8 cellular contexts compared by ENCODE assay signal in genomic region chr19:55062735-55063491, GRCh38. TPM values are rescaled to one million over a fixed set of nuclear protein-coding genes. Genes with fewer than 3 reads are reported as not detected.
DNase-seq lines count a peak whose midpoint lies in the region; ATAC-seq and TF ChIP-seq lines count a peak whose summit lies in the region.

Gene RDH13, minus strand, starts transcription at chr19:55063148. Its CDS starts 116 bp downstream, at chr19:55063032.

- peak within 1 kb of the TSS; percentile 88 for H3K4me2 ChIP-seq in PC-3 (ENCODE audit: low read length)

- POLR2A ChIA-PET in PC-3 (lab: Charles Lee; ENCODE audit: unreplicated experiment): interaction anchor here (0.6 to 0.8 kb wide), 3 partner anchors 11 to 276 kb away, joined by 4 to 6 read pairs (median 5); no protein-coding TSS in a partner anchor

- ATAC-seq in GM21529 (IDR thresholded peaks at IDR 0.05; ENCODE audit: unreplicated experiment) (peak; percentile 94), PC-3 (peak; percentile 100)

- H3K9ac ChIP-seq in PC-3 (ENCODE audit: low read length): peak within 1 kb of the TSS; percentile 91

- peak; percentile 99 for DNase-seq in D341Med (ENCODE audit: low spot score)
- DNase-seq in Jurkat, Clone E6-1 (ENCODE audit: low read depth, low spot score): peak; percentile 84
- DNase-seq in PC-3: peak; percentile 99
- peak; percentile 99 for DNase-seq in activated T-cell treated with anti-CD3 and anti-CD28 coated beads for 24 hours (ENCODE audit: low read depth)
- DNase-seq in epithelial cell of proximal tubule (ENCODE audit: low read depth): peak; percentile 49
- peak; percentile 96 for DNase-seq in mucosa of gallbladder (ENCODE audit: low spot score)
- peak; percentile 95 to 97 for DNase-seq in stimulated activated CD8-positive, alpha-beta memory T cell treated with anti-CD3 and anti-CD28 coated beads, Interleukin-4, amount 100 ng/mL, for 1 hour (ENCODE audit: low read depth in 2 of 2, low spot score in 1 of 2)

- peaks cover 37% of the 10 kb centered on the region for H3K79me2 ChIP-seq in PC-3 (ENCODE audit: low read length)

- no peaks in the 10 kb centered on the region for H3K27me3 ChIP-seq in PC-3 (ENCODE audit: low read length)

- no TSS peak for BruUV-seq in PC-3 (replicated peaks; lab: Mats Ljungman, UMichigan)

- no peaks in the 10 kb centered on the region for H3K9me3 ChIP-seq in PC-3 (ENCODE audit: low read length)

- intact Hi-C loops in PC-3 (cut with micrococcal nuclease): loop anchor here (5.0 kb wide), 1 partner anchor 54 kb away; the partner anchor contains the start of gene PPP1R12C

- H3K27ac ChIP-seq in PC-3 (ENCODE audit: low read length): peak within 1 kb of the TSS; percentile 20; the same call in 1 of the 2 replicates

- CTCF ChIA-PET in PC-3 (lab: Charles Lee): interaction anchor here (0.6 kb wide), 4 partner anchors 43 to 590 kb away, joined by 3 to 12 read pairs (median 3); no protein-coding TSS in a partner anchor

- H3K9me2 ChIP-seq in PC-3 (replicated peaks; ENCODE audit: low read length): no peaks in the 10 kb centered on the region

- peaks cover 4% of the 10 kb centered on the region; the same call in 1 of the 2 replicates for H4K20me1 ChIP-seq in PC-3 (ENCODE audit: low read length)

- H2AFZ ChIP-seq in PC-3 (ENCODE audit: low read length): peak within 1 kb of the TSS; percentile 75

- peak within 1 kb of the TSS; percentile 60 for H3K4me3 ChIP-seq in Jurkat, Clone E6-1 (ENCODE audit: low read length)
- H3K4me3 ChIP-seq in PC-3 (ENCODE audit: low read length) (peak within 1 kb of the TSS; percentile 90), epithelial cell of proximal tubule (ENCODE audit: low read depth, low read length) (peak within 1 kb of the TSS; percentile 94)

- H3K36me3 ChIP-seq in PC-3 (ENCODE audit: low read depth, low read length): peaks cover 15% of the 10 kb centered on the region

- TF ChIP-seq CTCF in PC-3 (conservative IDR thresholded peaks at IDR 0.05; ENCODE audit: low read depth, low read length): no peak
- no peak for TF ChIP-seq CTCF in epithelial cell of proximal tubule (conservative IDR thresholded peaks at IDR 0.05; ENCODE audit: low read depth, low read length)

- H3F3A ChIP-seq in PC-3 (ENCODE audit: low read length, unreplicated experiment): no peaks in the 10 kb centered on the region

- H3K4me1 ChIP-seq in PC-3 (ENCODE audit: insufficient read depth, low read length): peaks cover 12% of the 10 kb centered on the region

RNA-seq across cellular contexts. Expression of gene RDH13, which starts in this region (rescaled TPM):
- 7.5 TPM for polyA plus RNA-seq in Jurkat, Clone E6-1 (2012; ENCODE audit: insufficient read depth, insufficient read length)
- 80.4 and 85.7 TPM in 2 replicates for total RNA-seq in PC-3 (2014; rRNA removed)
- 13.8 and 21.1 TPM in 2 replicates for total RNA-seq in epithelial cell of proximal tubule
- 63.0 TPM for total RNA-seq in mucosa of gallbladder

Comparison
In these comparisons a context has a peak if more than half of its experiments do, and no peak if none do; other contexts are left out.
1. Peak in every context shown above with its lines: DNase-seq, ATAC-seq, H3K4me3 ChIP-seq and H3K27ac ChIP-seq.
2. DNase-seq: peak in every context shown above with its lines; median percentile 99 in D341Med; 99 in PC-3; 99 in activated T-cell treated with anti-CD3 and anti-CD28 coated beads for 24 hours; 96 in mucosa of gallbladder; 96 in stimulated activated CD8-positive, alpha-beta memory T cell treated with anti-CD3 and anti-CD28 coated beads, Interleukin-4, amount 100 ng/mL, for 1 hour; 84 in Jurkat, Clone E6-1; 49 in epithelial cell of proximal tubule.